ENCODE assay signal across 28 cellular contexts in genomic region chr1:61753998-61754508, GRCh38. TPM values are rescaled to one million over a fixed set of nuclear protein-coding genes. Genes with fewer than 3 reads are reported as not detected.
A peak's percentile ranks its signal among the peaks of the same experiment; 100 is the strongest.
DNase-seq lines count a peak whose midpoint lies in the region; ATAC-seq, FAIRE-seq and TF ChIP-seq lines count a peak whose summit lies in the region.
"Had no signal": no experiment of that assay in that cellular context is flagged by ENCODE, and none has a peak within 500 bp of the region (broad histone marks: within the 10 kb centered on the region; RNA-seq: fewer than 3 reads in every experiment).

No MANE protein-coding gene starts in this region.

- H3K4me3 Mint-ChIP-seq in Calu3 (ENCODE audit: low read depth, unreplicated experiment) = no peak overlapping the region
- peak overlapping the region; percentile 7 for H3K4me3 Mint-ChIP-seq in activated T-helper 17 cell treated with anti-CD3 and anti-CD28 coated beads, Interleukin-2, amount 50 U/mL, for 72 hours
- H3K4me3 Mint-ChIP-seq: activated naive CD4-positive, alpha-beta T cell treated with anti-CD3 and anti-CD28 coated beads, Interleukin-2, amount 10 ng/mL, durations not matched to agents 7 days and 5 days; activated T-cell treated with anti-CD3 and anti-CD28 coated beads, Interleukin-2, amount 50 U/mL, for 4 hours; HFFc6; naive thymus-derived CD8-positive, alpha-beta T cell; stimulated activated memory B cell treated with anti-CD40 and anti-IgM and Interleukin-4, amounts not matched to agents 10 μg/mL and 1 μg/mL and 100 μg/mL, for 72 hours had no signal

- no peaks in the 10 kb centered on the region for H3K9me3 ChIP-seq in spleen
- H3K9me3 ChIP-seq: BLaER1 treated with 17β-estradiol and CSF1 and Interleukin-3, amounts not matched to agents 10 nM and 100 nM; lower lobe of right lung; MG63; prostate gland; sigmoid colon; suprapubic skin had no signal

- CTCF ChIA-PET in Calu3 (lab: Charles Lee) = interaction anchor here (0.5 to 0.9 kb wide), 4 partner anchors 13 to 130 kb away, joined by 3 to 5 read pairs (median 4); no protein-coding TSS in a partner anchor

- TF ChIP-seq POLR2A in spleen (IDR thresholded peaks at IDR 0.05) = no peak

- no peak overlapping the region for H2AK5ac ChIP-seq in mesendoderm (ENCODE audit: low read length)

- H3K4me1 Mint-ChIP-seq in Calu3 (ENCODE audit: low read depth, unreplicated experiment) = peaks cover 13% of the 10 kb centered on the region
- H3K4me1 Mint-ChIP-seq in activated T-helper 17 cell treated with anti-CD3 and anti-CD28 coated beads, Interleukin-2, amount 50 U/mL, for 72 hours = peaks cover 15% of the 10 kb centered on the region
- H3K4me1 Mint-ChIP-seq: activated naive CD4-positive, alpha-beta T cell treated with anti-CD3 and anti-CD28 coated beads, Interleukin-2, amount 10 ng/mL, durations not matched to agents 7 days and 5 days had no signal

- DNase-seq in Calu3 = no peak
- no peak for DNase-seq in GM19239 (ENCODE audit: insufficient read length, low spot score)
- DNase-seq in mesendoderm = no peak
- DNase-seq in SIG-M5 (lab: John Stamatoyannopoulos, UW) = no peak
- no peak for DNase-seq in NOMO-1 (lab: John Stamatoyannopoulos, UW; ENCODE audit: unreplicated experiment in 2 of 2)
- DNase-seq in spleen = no peak
- no peak for DNase-seq in NCI-H510A treated with DMSO at 0.1 percent for 48 hours (lab: John Stamatoyannopoulos, UW)
- DNase-seq: activated CD4-positive, alpha-beta T cell treated with anti-CD3 and anti-CD28 coated beads for 4 hours; activated naive CD4-positive, alpha-beta T cell treated with anti-CD3 and anti-CD28 coated beads, Interleukin-2, amount 10 ng/mL, durations not matched to agents 7 days and 5 days; activated T-cell treated with anti-CD3 and anti-CD28 coated beads, Interleukin-2, amount 50 U/mL, for 4 hours; amygdala; brain microvascular endothelial cell; HFFc6; KBM-7; lower lobe of right lung; MG63; naive thymus-derived CD8-positive, alpha-beta T cell; NCI-H1105; NCI-H1930; NCI-H526; nucleus accumbens; sigmoid colon had no signal

- no peak overlapping the region for H2BK5ac ChIP-seq in mesendoderm (ENCODE audit: low read length)

- no peak overlapping the region for H3K23ac ChIP-seq in mesendoderm (ENCODE audit: low read length)

- H2BK120ac ChIP-seq in mesendoderm (ENCODE audit: low read depth, low read length) = no peak overlapping the region

- H3K4ac ChIP-seq in mesendoderm (ENCODE audit: low read depth, low read length) = peak overlapping the region; percentile 4

- no peaks in the 10 kb centered on the region for H3K9me3 Mint-ChIP-seq in Calu3 (ENCODE audit: low read depth, unreplicated experiment)
- H3K9me3 Mint-ChIP-seq in activated T-helper 17 cell treated with anti-CD3 and anti-CD28 coated beads, Interleukin-2, amount 50 U/mL, for 72 hours = no peaks in the 10 kb centered on the region
- H3K9me3 Mint-ChIP-seq: activated naive CD4-positive, alpha-beta T cell treated with anti-CD3 and anti-CD28 coated beads, Interleukin-2, amount 10 ng/mL, durations not matched to agents 7 days and 5 days; activated T-cell treated with anti-CD3 and anti-CD28 coated beads, Interleukin-2, amount 50 U/mL, for 4 hours; HFFc6; naive thymus-derived CD8-positive, alpha-beta T cell; stimulated activated memory B cell treated with anti-CD40 and anti-IgM and Interleukin-4, amounts not matched to agents 10 μg/mL and 1 μg/mL and 100 μg/mL, for 72 hours had no signal

- H3K56ac ChIP-seq in mesendoderm (ENCODE audit: low read length) = no peak overlapping the region

- H3K4me3 ChIP-seq in mesendoderm (ENCODE audit: low read length) (no peak overlapping the region), spleen (no peak overlapping the region)
- H3K4me3 ChIP-seq: BLaER1 treated with 17β-estradiol and CSF1 and Interleukin-3, amounts not matched to agents 10 nM and 100 nM; hepatocyte; lower lobe of right lung; MG63; prostate gland; sigmoid colon; suprapubic skin had no signal

- H3K27ac ChIP-seq in mesendoderm (ENCODE audit: low read depth, low read length) (no peak overlapping the region), spleen (no peak overlapping the region)
- H3K27ac ChIP-seq: BLaER1 treated with 17β-estradiol and CSF1 and Interleukin-3, amounts not matched to agents 10 nM and 100 nM; brain microvascular endothelial cell; lower lobe of right lung; prostate gland; sigmoid colon; suprapubic skin had no signal

- peak overlapping the region; percentile 64 for H3K27ac Mint-ChIP-seq in Calu3 (ENCODE audit: unreplicated experiment)
- H3K27ac Mint-ChIP-seq in activated T-helper 17 cell treated with anti-CD3 and anti-CD28 coated beads, Interleukin-2, amount 50 U/mL, for 72 hours = peak overlapping the region; percentile 73
- H3K27ac Mint-ChIP-seq: activated naive CD4-positive, alpha-beta T cell treated with anti-CD3 and anti-CD28 coated beads, Interleukin-2, amount 10 ng/mL, durations not matched to agents 7 days and 5 days; HFFc6; stimulated activated memory B cell treated with anti-CD40 and anti-IgM and Interleukin-4, amounts not matched to agents 10 μg/mL and 1 μg/mL and 100 μg/mL, for 72 hours had no signal

- no peak overlapping the region for H3K18ac ChIP-seq in mesendoderm (ENCODE audit: low read length)

- no peak overlapping the region for H2BK15ac ChIP-seq in mesendoderm (replicated peaks; ENCODE audit: low read depth)

- BruUV-seq in Calu3 (replicated peaks; lab: Mats Ljungman, UMichigan) = no TSS peak

- no peaks in the 10 kb centered on the region for H3K27me3 Mint-ChIP-seq in Calu3 (ENCODE audit: unreplicated experiment)
- H3K27me3 Mint-ChIP-seq in activated T-helper 17 cell treated with anti-CD3 and anti-CD28 coated beads, Interleukin-2, amount 50 U/mL, for 72 hours = no peaks in the 10 kb centered on the region
- H3K27me3 Mint-ChIP-seq: activated naive CD4-positive, alpha-beta T cell treated with anti-CD3 and anti-CD28 coated beads, Interleukin-2, amount 10 ng/mL, durations not matched to agents 7 days and 5 days; naive thymus-derived CD8-positive, alpha-beta T cell; stimulated activated memory B cell treated with anti-CD40 and anti-IgM and Interleukin-4, amounts not matched to agents 10 μg/mL and 1 μg/mL and 100 μg/mL, for 72 hours had no signal

- no CpG with 5 or more reads among the region's 1 CpG for WGBS in mesendoderm (ENCODE audit: extremely low coverage, insufficient coverage, low lambda C conversion rate)
- 86 to 94% (median 86%) methylated on average over 1 of the region's 1 CpG for WGBS in spleen, 5 donors

- intact Hi-C loops in Calu3 (cut with micrococcal nuclease; ENCODE audit: unreplicated experiment) = loop anchor here (1.0 kb wide), 1 partner anchor 8 kb away; no protein-coding TSS in a partner anchor
- intact Hi-C loops in spleen (cut with DNase I; ENCODE audit: low total_unique reads) = no loop called here

- H3K36me3 Mint-ChIP-seq in Calu3 (ENCODE audit: insufficient read depth, unreplicated experiment) = peaks cover 19% of the 10 kb centered on the region
- H3K36me3 Mint-ChIP-seq in activated T-helper 17 cell treated with anti-CD3 and anti-CD28 coated beads, Interleukin-2, amount 50 U/mL, for 72 hours (ENCODE audit: low read depth) = peaks cover 15% of the 10 kb centered on the region
- H3K36me3 Mint-ChIP-seq: activated naive CD4-positive, alpha-beta T cell treated with anti-CD3 and anti-CD28 coated beads, Interleukin-2, amount 10 ng/mL, durations not matched to agents 7 days and 5 days; stimulated activated memory B cell treated with anti-CD40 and anti-IgM and Interleukin-4, amounts not matched to agents 10 μg/mL and 1 μg/mL and 100 μg/mL, for 72 hours had no signal

- H3K9ac ChIP-seq in mesendoderm (ENCODE audit: low read length) = no peak overlapping the region
- H3K9ac ChIP-seq: BLaER1 treated with 17β-estradiol and CSF1 and Interleukin-3, amounts not matched to agents 10 nM and 100 nM had no signal

- no peak overlapping the region for H3K4me2 ChIP-seq in mesendoderm (ENCODE audit: low read length)
- H3K4me2 ChIP-seq: BLaER1 treated with 17β-estradiol and CSF1 and Interleukin-3, amounts not matched to agents 10 nM and 100 nM; hepatocyte had no signal

- H3K4me1 ChIP-seq in mesendoderm (ENCODE audit: control insufficient read depth, low read depth, low read length) (no peaks in the 10 kb centered on the region), spleen (no peaks in the 10 kb centered on the region)
- H3K4me1 ChIP-seq: BLaER1 treated with 17β-estradiol and CSF1 and Interleukin-3, amounts not matched to agents 10 nM and 100 nM; prostate gland; sigmoid colon; suprapubic skin had no signal

- peaks cover 4% of the 10 kb centered on the region for H3K79me1 ChIP-seq in mesendoderm (ENCODE audit: low read length)

- H3K27me3 ChIP-seq in mesendoderm (ENCODE audit: insufficient read depth, low read length, poor library complexity) = no peaks in the 10 kb centered on the region
- no peaks in the 10 kb centered on the region for H3K27me3 ChIP-seq in spleen (replicated peaks in 1 of 7)
- H3K27me3 ChIP-seq: BLaER1 treated with 17β-estradiol and CSF1 and Interleukin-3, amounts not matched to agents 10 nM and 100 nM; brain microvascular endothelial cell; hepatocyte; MG63; sigmoid colon; suprapubic skin had no signal

- peak; percentile 88 for ATAC-seq in activated T-helper 17 cell treated with anti-CD3 and anti-CD28 coated beads, Interleukin-2, amount 50 U/mL, for 72 hours (replicated peaks)
- ATAC-seq: activated T-cell treated with anti-CD3 and anti-CD28 coated beads, Interleukin-2, amount 50 U/mL, for 4 hours; lower lobe of right lung; naive thymus-derived CD8-positive, alpha-beta T cell; stimulated activated memory B cell treated with anti-CD40 and anti-IgM and Interleukin-4, amounts not matched to agents 10 μg/mL and 1 μg/mL and 100 μg/mL, for 72 hours had no signal

- no peak overlapping the region for H4K5ac ChIP-seq in mesendoderm (ENCODE audit: low read length)

- TF ChIP-seq CTCF in Calu3 (IDR thresholded peaks at IDR 0.05; ENCODE audit: unreplicated experiment) = no peak
- TF ChIP-seq CTCF in spleen (IDR thresholded peaks at IDR 0.05 in 8 of 11, conservative IDR thresholded peaks at IDR 0.05 in 3 of 11) = no peak

- no peaks in the 10 kb centered on the region for H3K36me3 ChIP-seq in mesendoderm (ENCODE audit: control insufficient read depth, insufficient read depth, low read length)
- peaks cover 0 to 5% (median 0%) of the 10 kb centered on the region in 6 donors for H3K36me3 ChIP-seq in spleen
- H3K36me3 ChIP-seq: BLaER1 treated with 17β-estradiol and CSF1 and Interleukin-3, amounts not matched to agents 10 nM and 100 nM; brain microvascular endothelial cell; lower lobe of right lung; MG63; prostate gland; sigmoid colon; suprapubic skin had no signal

- FAIRE-seq in GM19239 (lab: Jason Lieb, UNC) = peak; percentile 8

- H4K8ac ChIP-seq in mesendoderm (ENCODE audit: low read depth, low read length) = no peak overlapping the region

- H3K79me2 ChIP-seq in mesendoderm (ENCODE audit: control insufficient read depth, insufficient read depth, low read length) = peaks cover 32% of the 10 kb centered on the region

RNA-seq across cellular contexts. Expression of gene PATJ, which starts 11.8 kb away (rescaled TPM):
- total RNA-seq in Calu3 (2022) (58.4 and 72.2 TPM in 2 replicates), spleen (10 to 100 TPM; 16.0 to 32.2 (median 21.5) TPM)
- total RNA-seq in activated T-helper 17 cell treated with anti-CD3 and anti-CD28 coated beads, Interleukin-2, amount 50 U/mL, for 72 hours = 10 to 100 TPM; 15.7 to 30.1 TPM
- 14.2 TPM for polyA plus RNA-seq in mesendoderm (2013, experiment 1 of 2)
- 14.8 TPM for polyA plus RNA-seq in mesendoderm (2013, experiment 2 of 2)
- 1 to 10 TPM; 2.3 to 4.1 (median 2.9) TPM for polyA plus RNA-seq in spleen

RNA-seq across cellular contexts. Expression of gene TM2D1, which starts 29.1 kb away (rescaled TPM):
- 38.7 and 45.8 TPM in 2 replicates for total RNA-seq in Calu3 (2022)
- total RNA-seq in activated T-helper 17 cell treated with anti-CD3 and anti-CD28 coated beads, Interleukin-2, amount 50 U/mL, for 72 hours = 10 to 100 TPM; 35.1 to 44.3 TPM
- polyA plus RNA-seq in mesendoderm (2013, experiment 1 of 2) = 16.5 TPM
- 16.5 TPM for polyA plus RNA-seq in mesendoderm (2013, experiment 2 of 2)
- 10 to 100 TPM; 33.0 to 68.6 (median 47.7) TPM for total RNA-seq in spleen
- polyA plus RNA-seq in spleen = 10 to 100 TPM; 17.0 to 23.2 (median 18.6) TPM
